Comparison of ENCODE assay signal across 34 cellular contexts in genomic region chr6:70636589-70636988, GRCh38.
"Had no signal": no experiment of that assay in that cellular context is flagged by ENCODE, and none has a peak within 500 bp of the region (broad histone marks: within the 10 kb centered on the region; RNA-seq: fewer than 3 reads in every experiment).

No MANE protein-coding gene starts in this region.

- DNase-seq: activated CD4-positive, alpha-beta memory T cell treated with anti-CD3 and anti-CD28 coated beads, Interleukin-2, amount 10 ng/mL, durations not matched to agents 7 days and 5 days; activated CD4-positive, alpha-beta T cell treated with anti-CD3 and anti-CD28 coated beads for 1 hour; activated CD4-positive, alpha-beta T cell treated with anti-CD3 and anti-CD28 coated beads for 36 hours; activated CD4-positive, alpha-beta T cell treated with anti-CD3 and anti-CD28 coated beads for 48 hours; activated CD4-positive, alpha-beta T cell treated with anti-CD3 and anti-CD28 coated beads, Interleukin-2, amount 10 ng/mL, durations not matched to agents 7 days and 5 days; activated CD4-positive, alpha-beta T cell treated with anti-CD3 and anti-CD28 coated beads, Interleukin-2, amount 50 U/mL, for 48 hours; activated CD4-positive, CD25-positive, alpha-beta regulatory T cell; activated CD8-positive, alpha-beta memory T cell treated with anti-CD3 and anti-CD28 coated beads for 24 hours; activated CD8-positive, alpha-beta memory T cell treated with anti-CD3 and anti-CD28 coated beads, Interleukin-2, amount 10 ng/mL, durations not matched to agents 7 days and 5 days; activated CD8-positive, alpha-beta memory T cell treated with anti-CD3 and anti-CD28 coated beads, Interleukin-2, amount 50 U/mL, for 48 hours; activated CD8-positive, alpha-beta T cell treated with anti-CD3 and anti-CD28 coated beads, Interleukin-2, amount 10 ng/mL, durations not matched to agents 7 days and 5 days; activated effector memory CD4-positive, alpha-beta T cell treated with Interleukin-2 at 50 U/mL for 16 hours; activated gamma-delta T cell; activated naive CD4-positive, alpha-beta T cell treated with anti-CD3 and anti-CD28 coated beads for 36 hours; activated naive CD4-positive, alpha-beta T cell treated with anti-CD3 and anti-CD28 coated beads, Interleukin-2, amount 50 U/mL, for 16 hours; activated naive CD8-positive, alpha-beta T cell treated with anti-CD3 and anti-CD28 coated beads for 36 hours; activated T-cell treated with anti-CD3 and anti-CD28 coated beads, Interleukin-2, amount 50 U/mL, for 24 hours; activated T-cell treated with anti-CD3 and anti-CD28 coated beads, Interleukin-2, amount 50 U/mL, for 48 hours; adrenal gland; amniotic stem cell; aorta; body of pancreas; brain microvascular endothelial cell; central memory CD4-positive, alpha-beta T cell; T-helper 1 cell; T-helper 2 cell; T-helper 9 cell had no signal

- H3K27me3 Mint-ChIP-seq: activated CD4-positive, alpha-beta memory T cell treated with anti-CD3 and anti-CD28 coated beads, Interleukin-2, amount 10 ng/mL, durations not matched to agents 7 days and 5 days; activated CD4-positive, alpha-beta T cell treated with anti-CD3 and anti-CD28 coated beads for 36 hours; activated CD8-positive, alpha-beta memory T cell treated with anti-CD3 and anti-CD28 coated beads, Interleukin-2, amount 10 ng/mL, durations not matched to agents 7 days and 5 days; activated naive CD8-positive, alpha-beta T cell treated with anti-CD3 and anti-CD28 coated beads for 36 hours; activated T-cell treated with anti-CD3 and anti-CD28 coated beads, Interleukin-2, amount 50 U/mL, for 24 hours had no signal

- ATAC-seq: activated CD4-positive, alpha-beta T cell treated with anti-CD3 and anti-CD28 coated beads for 36 hours; activated CD4-positive, CD25-positive, alpha-beta regulatory T cell treated with anti-CD3 and anti-CD28 coated beads, Interleukin-2, amount 50 U/mL, for 24 hours; activated CD8-positive, alpha-beta memory T cell treated with anti-CD3 and anti-CD28 coated beads, Interleukin-2, amount 10 ng/mL, durations not matched to agents 7 days and 5 days; activated CD8-positive, alpha-beta T cell treated with anti-CD3 and anti-CD28 coated beads, Interleukin-2, amount 10 ng/mL, durations not matched to agents 7 days and 5 days; activated naive CD4-positive, alpha-beta T cell treated with anti-CD3 and anti-CD28 coated beads, Interleukin-2, amount 50 U/mL, for 72 hours; body of pancreas had no signal

- H3K36me3 Mint-ChIP-seq: activated naive CD4-positive, alpha-beta T cell treated with anti-CD3 and anti-CD28 coated beads, Interleukin-2, amount 50 U/mL, for 72 hours; activated naive CD8-positive, alpha-beta T cell treated with anti-CD3 and anti-CD28 coated beads for 36 hours had no signal

- H3K9me3 ChIP-seq: adrenal gland, body of pancreas, breast epithelium had no signal

- H3K4me3 ChIP-seq: adrenal gland, body of pancreas, breast epithelium had no signal

- H3K4me3 Mint-ChIP-seq: activated CD4-positive, alpha-beta memory T cell treated with anti-CD3 and anti-CD28 coated beads, Interleukin-2, amount 10 ng/mL, durations not matched to agents 7 days and 5 days; activated CD4-positive, alpha-beta T cell treated with anti-CD3 and anti-CD28 coated beads for 36 hours; activated CD4-positive, alpha-beta T cell treated with anti-CD3 and anti-CD28 coated beads, Interleukin-2, amount 10 ng/mL, durations not matched to agents 7 days and 5 days; activated CD8-positive, alpha-beta memory T cell treated with anti-CD3 and anti-CD28 coated beads, Interleukin-2, amount 10 ng/mL, durations not matched to agents 7 days and 5 days; activated CD8-positive, alpha-beta T cell treated with anti-CD3 and anti-CD28 coated beads, Interleukin-2, amount 10 ng/mL, durations not matched to agents 7 days and 5 days; activated naive CD4-positive, alpha-beta T cell treated with anti-CD3 and anti-CD28 coated beads for 36 hours; activated naive CD8-positive, alpha-beta T cell treated with anti-CD3 and anti-CD28 coated beads for 36 hours; activated T-cell treated with anti-CD3 and anti-CD28 coated beads, Interleukin-2, amount 50 U/mL, for 24 hours; T-helper 1 cell treated with Interleukin-12 subunit alpha and Interleukin-12 subunit beta and Interleukin-4 antibody, amounts not matched to agents 30 μg/mL and 1 μg/mL, for 36 hours; T-helper 2 cell treated with Interferon-gamma antibody and Interleukin-4, amounts not matched to agents 5 μg/mL and 100 μg/mL, for 36 hours had no signal

- H3K27me3 ChIP-seq: adrenal gland, body of pancreas, brain microvascular endothelial cell, breast epithelium had no signal

- H3K4me1 ChIP-seq: adrenal gland, body of pancreas, breast epithelium had no signal

- H3K27ac Mint-ChIP-seq: activated CD4-positive, alpha-beta memory T cell treated with anti-CD3 and anti-CD28 coated beads, Interleukin-2, amount 10 ng/mL, durations not matched to agents 7 days and 5 days; activated CD4-positive, alpha-beta T cell treated with anti-CD3 and anti-CD28 coated beads for 36 hours; activated CD4-positive, alpha-beta T cell treated with anti-CD3 and anti-CD28 coated beads, Interleukin-2, amount 10 ng/mL, durations not matched to agents 7 days and 5 days; activated CD8-positive, alpha-beta memory T cell treated with anti-CD3 and anti-CD28 coated beads, Interleukin-2, amount 10 ng/mL, durations not matched to agents 7 days and 5 days; activated CD8-positive, alpha-beta T cell treated with anti-CD3 and anti-CD28 coated beads, Interleukin-2, amount 10 ng/mL, durations not matched to agents 7 days and 5 days; activated naive CD4-positive, alpha-beta T cell treated with anti-CD3 and anti-CD28 coated beads for 36 hours; activated naive CD4-positive, alpha-beta T cell treated with anti-CD3 and anti-CD28 coated beads, Interleukin-2, amount 50 U/mL, for 72 hours; activated naive CD8-positive, alpha-beta T cell treated with anti-CD3 and anti-CD28 coated beads for 36 hours; activated T-cell treated with anti-CD3 and anti-CD28 coated beads, Interleukin-2, amount 50 U/mL, for 24 hours; activated T-helper 2 cell treated with anti-CD3 and anti-CD28 coated beads, Interferon-gamma antibody, Interleukin-2, Interleukin-4, amounts not matched to agents 10 μg/mL and 5 μg/mL and 100 μg/mL, durations not matched to agents 14 hours and 24 hours and 36 hours; T-helper 1 cell treated with Interleukin-12 subunit alpha and Interleukin-12 subunit beta and Interleukin-4 antibody, amounts not matched to agents 30 μg/mL and 1 μg/mL, for 36 hours; T-helper 2 cell treated with Interferon-gamma antibody and Interleukin-4, amounts not matched to agents 5 μg/mL and 100 μg/mL, for 36 hours had no signal

- H3K27ac ChIP-seq: adrenal gland, body of pancreas, brain microvascular endothelial cell, breast epithelium, VCaP had no signal

- H3K9me3 Mint-ChIP-seq: activated CD4-positive, alpha-beta memory T cell treated with anti-CD3 and anti-CD28 coated beads, Interleukin-2, amount 10 ng/mL, durations not matched to agents 7 days and 5 days; activated CD4-positive, alpha-beta T cell treated with anti-CD3 and anti-CD28 coated beads, Interleukin-2, amount 10 ng/mL, durations not matched to agents 7 days and 5 days; activated naive CD4-positive, alpha-beta T cell treated with anti-CD3 and anti-CD28 coated beads for 36 hours; activated naive CD4-positive, alpha-beta T cell treated with anti-CD3 and anti-CD28 coated beads, Interleukin-2, amount 50 U/mL, for 72 hours; activated naive CD8-positive, alpha-beta T cell treated with anti-CD3 and anti-CD28 coated beads for 36 hours; activated T-cell treated with anti-CD3 and anti-CD28 coated beads, Interleukin-2, amount 50 U/mL, for 24 hours; activated T-helper 2 cell treated with anti-CD3 and anti-CD28 coated beads, Interferon-gamma antibody, Interleukin-2, Interleukin-4, amounts not matched to agents 10 μg/mL and 5 μg/mL and 100 μg/mL, durations not matched to agents 14 hours and 24 hours and 36 hours; T-helper 1 cell treated with Interleukin-12 subunit alpha and Interleukin-12 subunit beta and Interleukin-4 antibody, amounts not matched to agents 30 μg/mL and 1 μg/mL, for 36 hours; T-helper 2 cell treated with Interferon-gamma antibody and Interleukin-4, amounts not matched to agents 5 μg/mL and 100 μg/mL, for 36 hours had no signal

- H3K4me1 Mint-ChIP-seq: activated CD4-positive, alpha-beta T cell treated with anti-CD3 and anti-CD28 coated beads for 36 hours; activated naive CD8-positive, alpha-beta T cell treated with anti-CD3 and anti-CD28 coated beads for 36 hours had no signal

- H3K36me3 ChIP-seq: adrenal gland, brain microvascular endothelial cell, breast epithelium had no signal
